12 cellular contexts compared by ENCODE assay signal in genomic region chr17:73697872-73698271, GRCh38. TPM values are rescaled to one million over a fixed set of nuclear protein-coding genes. Genes with fewer than 3 reads are reported as not detected.
DNase-seq lines count a peak whose midpoint lies in the region; ATAC-seq, FAIRE-seq and TF ChIP-seq lines count a peak whose summit lies in the region.
"Had no signal": no experiment of that assay in that cellular context is flagged by ENCODE, and none has a peak within 500 bp of the region (broad histone marks: within the 10 kb centered on the region; RNA-seq: fewer than 3 reads in every experiment).

No MANE protein-coding gene starts in this region.

- H3K4me3 ChIP-seq in right lobe of liver: no peak overlapping the region

- H3K27me3 ChIP-seq in right lobe of liver: no peaks in the 10 kb centered on the region

- H3K27ac ChIP-seq in right lobe of liver: no peak overlapping the region

- peaks cover 6% of the 10 kb centered on the region for H3K9me3 Mint-ChIP-seq in nephron progenitor cell
- H3K9me3 Mint-ChIP-seq in immature natural killer cell: no peaks in the 10 kb centered on the region
- H3K9me3 Mint-ChIP-seq: CD8-positive, alpha-beta T cell had no signal

- intact Hi-C loops in right lobe of liver (cut with DNase I): no loop called here

- no peak for FAIRE-seq in frontal cortex (lab: Jason Lieb, UNC)
- FAIRE-seq: endothelial cell of umbilical vein had no signal

- H3K27me3 Mint-ChIP-seq in nephron progenitor cell (ENCODE audit: low read depth, poor library complexity) (peaks cover 43% of the 10 kb centered on the region), immature natural killer cell (ENCODE audit: low read depth in 3 of 3) (peaks cover 2 to 10% (median 6%) of the 10 kb centered on the region in 3 donors)

- H3K4me1 ChIP-seq in right lobe of liver: no peaks in the 10 kb centered on the region

- H3K4me3 Mint-ChIP-seq in nephron progenitor cell (no peak overlapping the region), immature natural killer cell (no peak overlapping the region)
- H3K4me3 Mint-ChIP-seq: activated T-helper 1 cell treated with anti-CD3 and anti-CD28 coated beads, Interleukin-12 subunit alpha, Interleukin-12 subunit beta, Interleukin-2, Interleukin-4 antibody, amounts not matched to agents 30 ng/mL and 10 ng/mL and 1 ng/mL, durations not matched to agents 14 hours and 24 hours and 36 hours; CD8-positive, alpha-beta T cell had no signal

- no peaks in the 10 kb centered on the region for H3K9me3 ChIP-seq in right lobe of liver

- WGBS in right lobe of liver (ENCODE audit: insufficient coverage, low coverage, low lambda C conversion rate, missing lambda C conversion rate): 30% methylated on average over 4 of the region's 5 CpGs

- no peaks in the 10 kb centered on the region for H3K36me3 ChIP-seq in right lobe of liver

- no peak for TF ChIP-seq POLR2A in right lobe of liver (IDR thresholded peaks at IDR 0.05)

- H3K4me1 Mint-ChIP-seq in nephron progenitor cell: peaks cover 5% of the 10 kb centered on the region
- no peaks in the 10 kb centered on the region for H3K4me1 Mint-ChIP-seq in immature natural killer cell

- peak; percentile 53 for DNase-seq in DMS79 treated with DMSO at 0.1 percent for 48 hours (lab: John Stamatoyannopoulos, UW)
- peak; percentile 67 for DNase-seq in NCI-H1105 (lab: John Stamatoyannopoulos, UW)
- DNase-seq in SHP77 treated with DMSO at 0.1 percent for 48 hours (lab: John Stamatoyannopoulos, UW): peak; percentile 92
- DNase-seq in right lobe of liver: peak; percentile 37 to 77 (median 71)
- no peak for DNase-seq in nephron progenitor cell
- no peak for DNase-seq in frontal cortex (ENCODE audit: low spot score in 2 of 2)
- no peak for DNase-seq in immature natural killer cell
- no peak for DNase-seq in stimulated activated CD4-positive, alpha-beta T cell treated with anti-CD3 and anti-CD28 coated beads, Interleukin-2, amount 100 ng/mL, for 24 hours
- DNase-seq: MM.1S had no signal

- no peak overlapping the region for H3K27ac Mint-ChIP-seq in nephron progenitor cell
- H3K27ac Mint-ChIP-seq in immature natural killer cell: no peak overlapping the region
- H3K27ac Mint-ChIP-seq: activated T-helper 1 cell treated with anti-CD3 and anti-CD28 coated beads, Interleukin-12 subunit alpha, Interleukin-12 subunit beta, Interleukin-2, Interleukin-4 antibody, amounts not matched to agents 30 ng/mL and 10 ng/mL and 1 ng/mL, durations not matched to agents 14 hours and 24 hours and 36 hours; CD8-positive, alpha-beta T cell had no signal

- no peaks in the 10 kb centered on the region for H3K36me3 Mint-ChIP-seq in nephron progenitor cell (ENCODE audit: low read depth)
- no peaks in the 10 kb centered on the region for H3K36me3 Mint-ChIP-seq in immature natural killer cell
- H3K36me3 Mint-ChIP-seq: CD8-positive, alpha-beta T cell had no signal

- ATAC-seq in right lobe of liver: peak; percentile 81 to 96 (median 88)
- ATAC-seq: CD8-positive, alpha-beta T cell had no signal

- TF ChIP-seq CTCF in right lobe of liver (IDR thresholded peaks at IDR 0.05) (peak in 3 of 4 donors; percentile 6 to 38 (median 26)), nephron progenitor cell (IDR thresholded peaks at IDR 0.05) (no peak)

RNA-seq across cellular contexts. Expression of gene SDK2, which starts 53.6 kb away (rescaled TPM):
- total RNA-seq in right lobe of liver: under 1 TPM; 0.11 to 0.46 (median 0.25) TPM
- total RNA-seq in frontal cortex: 6.9 TPM
- not detected for polyA plus RNA-seq in immature natural killer cell
- total RNA-seq: endothelial cell of umbilical vein had no signal
- polyA plus RNA-seq: endothelial cell of umbilical vein had no signal

Comparison
In these comparisons a context has a peak if more than half of its experiments do, and no peak if none do; other contexts are left out.
1. DNase-seq: peak in DMS79 treated with DMSO at 0.1 percent for 48 hours (single experiment), NCI-H1105 (single experiment), SHP77 treated with DMSO at 0.1 percent for 48 hours (single experiment) and right lobe of liver (3 of 3); none in nephron progenitor cell (single experiment), frontal cortex (0 of 2), immature natural killer cell (0 of 3) and stimulated activated CD4-positive, alpha-beta T cell treated with anti-CD3 and anti-CD28 coated beads, Interleukin-2, amount 100 ng/mL, for 24 hours (0 of 2).